In the genomic region with DNA sequence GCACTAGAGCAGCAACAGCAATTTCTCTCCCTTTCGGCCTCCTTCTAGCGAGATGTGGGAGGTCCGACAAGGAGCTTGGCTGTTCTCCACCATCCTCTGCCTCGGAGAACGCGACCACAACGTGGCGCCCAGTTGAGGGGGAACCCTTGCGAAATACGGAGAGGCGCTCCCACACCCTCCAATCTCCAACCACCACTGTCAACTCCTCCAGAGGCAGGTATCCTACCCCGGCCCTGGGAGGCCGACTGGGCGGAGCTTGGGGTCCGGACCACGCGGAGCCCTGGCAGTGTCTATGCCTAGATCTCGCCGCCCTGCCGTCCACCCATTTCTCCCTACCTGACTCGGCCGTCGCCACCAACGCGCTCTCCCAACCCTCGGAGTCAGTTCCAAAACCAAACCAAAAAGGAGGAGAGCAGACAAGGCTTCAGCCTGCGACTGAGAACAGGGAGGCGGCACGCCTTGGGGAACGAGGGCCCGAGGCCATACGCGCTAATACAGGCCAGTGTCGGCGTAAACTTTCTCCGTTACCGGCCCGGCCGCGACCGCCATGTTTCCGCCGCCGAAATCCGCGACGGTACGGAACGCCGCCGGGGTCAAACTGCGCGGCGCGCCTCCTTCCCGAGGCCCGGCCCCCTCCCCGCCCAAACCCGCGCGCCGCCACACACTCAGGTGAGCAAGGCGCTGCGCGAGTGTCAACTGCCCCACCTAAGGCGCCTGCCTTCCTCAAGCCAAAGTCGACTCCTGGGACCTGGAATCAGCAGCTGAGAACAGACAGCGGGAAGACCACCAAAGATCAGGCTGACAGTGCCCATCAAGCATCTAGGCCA, we compare ENCODE assay signal across 8 cellular contexts. TPM values are rescaled to one million over a fixed set of nuclear protein-coding genes. Genes with fewer than 3 reads are reported as not detected.
DNase-seq lines count a peak whose midpoint lies in the region; ATAC-seq and TF ChIP-seq lines count a peak whose summit lies in the region.

A gene with protein sequence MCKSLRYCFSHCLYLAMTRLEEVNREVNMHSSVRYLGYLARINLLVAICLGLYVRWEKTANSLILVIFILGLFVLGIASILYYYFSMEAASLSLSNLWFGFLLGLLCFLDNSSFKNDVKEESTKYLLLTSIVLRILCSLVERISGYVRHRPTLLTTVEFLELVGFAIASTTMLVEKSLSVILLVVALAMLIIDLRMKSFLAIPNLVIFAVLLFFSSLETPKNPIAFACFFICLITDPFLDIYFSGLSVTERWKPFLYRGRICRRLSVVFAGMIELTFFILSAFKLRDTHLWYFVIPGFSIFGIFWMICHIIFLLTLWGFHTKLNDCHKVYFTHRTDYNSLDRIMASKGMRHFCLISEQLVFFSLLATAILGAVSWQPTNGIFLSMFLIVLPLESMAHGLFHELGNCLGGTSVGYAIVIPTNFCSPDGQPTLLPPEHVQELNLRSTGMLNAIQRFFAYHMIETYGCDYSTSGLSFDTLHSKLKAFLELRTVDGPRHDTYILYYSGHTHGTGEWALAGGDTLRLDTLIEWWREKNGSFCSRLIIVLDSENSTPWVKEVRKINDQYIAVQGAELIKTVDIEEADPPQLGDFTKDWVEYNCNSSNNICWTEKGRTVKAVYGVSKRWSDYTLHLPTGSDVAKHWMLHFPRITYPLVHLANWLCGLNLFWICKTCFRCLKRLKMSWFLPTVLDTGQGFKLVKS (minus strand): TSS at position 570 of the 827 bp plus-strand sequence. CDS start 5,568 bp downstream, outside the sequence.

- peak within 1 kb of the TSS; percentile 87 for H2BK120ac ChIP-seq in trophoblast cell (ENCODE audit: insufficient read depth, low read length, poor library complexity)

- peak within 1 kb of the TSS; percentile 95 for H4K12ac ChIP-seq in trophoblast cell (ENCODE audit: low read depth, low read length)

- TF ChIP-seq EP300 in tibial nerve (IDR thresholded peaks at IDR 0.05), result peak; percentile 23 to 85

- no CpG with 5 or more reads among the region's 68 CpGs for WGBS in trophoblast cell (ENCODE audit: extremely low coverage, insufficient coverage, insufficient read length)
- WGBS in tibial nerve, 2 donors, result 1 to 2% methylated on average over 36 to 63 of the region's 68 CpGs

- peaks cover 10% of the 10 kb centered on the region for H3K79me1 ChIP-seq in trophoblast cell (ENCODE audit: low read length)

- H2AFZ ChIP-seq in trophoblast cell (ENCODE audit: insufficient read depth, low read length, poor library complexity), result peak within 1 kb of the TSS; percentile 95

- TF ChIP-seq CTCF in GM12864 (IDR thresholded peaks at IDR 0.05; ENCODE audit: low read depth, low read length, missing control alignments) (no peak), tibial nerve (IDR thresholded peaks at IDR 0.05) (peak in 1 of 5 experiments; percentile 5)

- DNase-seq in GM12864 (ENCODE audit: low read depth) (peak; percentile 52), NCI-H1092 treated with DMSO at 0.1 percent for 48 hours (lab: John Stamatoyannopoulos, UW) (peak; percentile 91), T follicular helper cell (ENCODE audit: low read depth) (peak; percentile 83), adipocyte (ENCODE audit: low read depth) (peak; percentile 90), cardiac septum (ENCODE audit: low spot score) (peak; percentile 91), trophoblast cell (peak; percentile 57 to 82), tibial nerve (ENCODE audit: low spot score in 2 of 2) (peak; percentile 30 to 70)

- H3K27ac ChIP-seq in trophoblast cell (ENCODE audit: low read depth, low read length) (peak within 1 kb of the TSS; percentile 88), tibial nerve (peak within 1 kb of the TSS; percentile 64 to 91 (median 88))

- H3K36me3 ChIP-seq in adipocyte (ENCODE audit: control insufficient read depth, insufficient read depth, low read length, severe bottlenecking), result no peaks in the 10 kb centered on the region
- H3K36me3 ChIP-seq in trophoblast cell (ENCODE audit: control insufficient read depth in 1 of 2, insufficient read depth in 2 of 2, low read length in 2 of 2), result no peaks in the 10 kb centered on the region
- no peaks in the 10 kb centered on the region for H3K36me3 ChIP-seq in tibial nerve

- peak; percentile 78 for ATAC-seq in HG02623 (IDR thresholded peaks at IDR 0.05; ENCODE audit: unreplicated experiment)

- H2AK5ac ChIP-seq in trophoblast cell (ENCODE audit: low read length), result no peak within 1 kb of the TSS

- peak within 1 kb of the TSS; percentile 67 for H2BK12ac ChIP-seq in trophoblast cell (ENCODE audit: low read length)

- H3K9ac ChIP-seq in adipocyte (ENCODE audit: low read length), result peak within 1 kb of the TSS; percentile 98
- peak within 1 kb of the TSS; percentile 83 for H3K9ac ChIP-seq in trophoblast cell (ENCODE audit: low read length)

- peaks cover 9% of the 10 kb centered on the region for H3K79me2 ChIP-seq in trophoblast cell (ENCODE audit: control insufficient read depth, insufficient read depth, low read length, poor library complexity)

- H3K4me1 ChIP-seq in adipocyte (ENCODE audit: control insufficient read depth, insufficient read depth, low read length) (peaks cover 11% of the 10 kb centered on the region), trophoblast cell (ENCODE audit: control insufficient read depth in 1 of 2, insufficient read depth in 2 of 2, low read length in 2 of 2) (peaks cover 2 to 6% of the 10 kb centered on the region in 2 experiments), tibial nerve (peaks cover 0 to 20% (median 10%) of the 10 kb centered on the region in 4 donors)

- H3K4me3 ChIP-seq in GM12864 (ENCODE audit: low read depth, low read length) (peak within 1 kb of the TSS; percentile 88), adipocyte (ENCODE audit: low read length) (peak within 1 kb of the TSS; percentile 96), trophoblast cell (ENCODE audit: low read depth, low read length) (peak within 1 kb of the TSS; percentile 90), tibial nerve (peak within 1 kb of the TSS; percentile 65 to 97 (median 78))

- intact Hi-C loops in cardiac septum (cut with DNase I), result loop anchor here (10.0 kb wide), 1 partner anchor 215 kb away; no protein-coding TSS in a partner anchor

- peak within 1 kb of the TSS; percentile 84 for H3K4me2 ChIP-seq in trophoblast cell (ENCODE audit: low read length)

- H3K9me3 ChIP-seq in adipocyte (ENCODE audit: control insufficient read depth, low read length) (no peaks in the 10 kb centered on the region), trophoblast cell (ENCODE audit: insufficient read depth, low read depth, low read length) (no peaks in the 10 kb centered on the region), tibial nerve (no peaks in the 10 kb centered on the region)

- peak within 1 kb of the TSS; percentile 92 for H4K91ac ChIP-seq in trophoblast cell (ENCODE audit: low read depth, low read length)

- H3K27me3 ChIP-seq in adipocyte (replicated peaks; ENCODE audit: control insufficient read depth, insufficient read depth, low read length) (no peaks in the 10 kb centered on the region), trophoblast cell (ENCODE audit: insufficient read depth, low read length) (no peaks in the 10 kb centered on the region), tibial nerve (no peaks in the 10 kb centered on the region)

- no peak within 1 kb of the TSS for H3K23ac ChIP-seq in trophoblast cell (ENCODE audit: low read length)

- H3K4ac ChIP-seq in trophoblast cell (ENCODE audit: low read depth, low read length), result peak within 1 kb of the TSS; percentile 90

- H4K8ac ChIP-seq in trophoblast cell (ENCODE audit: low read depth, low read length), result peak within 1 kb of the TSS; percentile 99

- no peak for TF ChIP-seq POLR2A in tibial nerve (IDR thresholded peaks at IDR 0.05)

- peak within 1 kb of the TSS; percentile 85 for H2BK5ac ChIP-seq in trophoblast cell (ENCODE audit: low read depth, low read length, poor library complexity)

- peak within 1 kb of the TSS; percentile 98 for H3K18ac ChIP-seq in trophoblast cell (ENCODE audit: low read length)

- peak within 1 kb of the TSS; percentile 98 for H3K14ac ChIP-seq in trophoblast cell (ENCODE audit: low read length)

RNA-seq across cellular contexts. Expression of the gene that starts here (rescaled TPM):
- 20.6 TPM for total RNA-seq in cardiac septum
- polyA plus RNA-seq in trophoblast cell (2013), result 9.6 TPM in 2 replicates
- 10 to 100 TPM; 15.6 to 30.6 (median 28.4) TPM for total RNA-seq in tibial nerve

Comparison
In these comparisons a context has a peak if more than half of its experiments do, and no peak if none do; other contexts are left out.
1. Peak in every context shown above with its lines: DNase-seq, ATAC-seq, H3K4me3 ChIP-seq and H3K27ac ChIP-seq.